8 cellular contexts compared by ENCODE assay signal in genomic region chrX:24242649-24243556, GRCh38.
A peak's percentile ranks its signal among the peaks of the same experiment; 100 is the strongest.
DNase-seq lines count a peak whose midpoint lies in the region; ATAC-seq and TF ChIP-seq lines count a peak whose summit lies in the region.

No MANE protein-coding gene starts in this region.

- H3K4me3 Mint-ChIP-seq in neural progenitor cell, result no peak overlapping the region
- H3K4me3 Mint-ChIP-seq in activated naive CD8-positive, alpha-beta T cell treated with anti-CD3 and anti-CD28 coated beads for 36 hours, result no peak overlapping the region
- H3K4me3 Mint-ChIP-seq in activated CD8-positive, alpha-beta T cell treated with anti-CD3 and anti-CD28 coated beads, Interleukin-2, amount 10 ng/mL, durations not matched to agents 7 days and 5 days, result no peak overlapping the region

- H4K20me1 ChIP-seq in neural progenitor cell (ENCODE audit: low read depth), result no peaks in the 10 kb centered on the region

- peak; percentile 92 for DNase-seq in AG10803 (ENCODE audit: low read depth)
- DNase-seq in astrocyte of the spinal cord (ENCODE audit: low read depth, low spot score), result peak; percentile 79
- no peak for DNase-seq in neural progenitor cell (ENCODE audit: low spot score)
- DNase-seq in GDM1 (lab: John Stamatoyannopoulos, UW), result no peak
- no peak for DNase-seq in activated naive CD8-positive, alpha-beta T cell treated with anti-CD3 and anti-CD28 coated beads for 36 hours
- DNase-seq in activated CD8-positive, alpha-beta T cell treated with anti-CD3 and anti-CD28 coated beads, Interleukin-2, amount 10 ng/mL, durations not matched to agents 7 days and 5 days, result no peak

- H3K36me3 ChIP-seq in neural progenitor cell, result no peaks in the 10 kb centered on the region

- H3K27me3 ChIP-seq in neural progenitor cell, result no peaks in the 10 kb centered on the region

- H3K27me3 Mint-ChIP-seq in neural progenitor cell (ENCODE audit: insufficient read depth, low read depth), result peaks cover 2% of the 10 kb centered on the region
- H3K27me3 Mint-ChIP-seq in activated naive CD8-positive, alpha-beta T cell treated with anti-CD3 and anti-CD28 coated beads for 36 hours, result no peaks in the 10 kb centered on the region
- peaks cover 10% of the 10 kb centered on the region for H3K27me3 Mint-ChIP-seq in activated CD8-positive, alpha-beta T cell treated with anti-CD3 and anti-CD28 coated beads, Interleukin-2, amount 10 ng/mL, durations not matched to agents 7 days and 5 days (ENCODE audit: low read depth)

- H2AFZ ChIP-seq in neural progenitor cell (replicated peaks), result peak overlapping the region; percentile 81

- CTCF ChIA-PET in activated CD8-positive, alpha-beta T cell treated with anti-CD3 and anti-CD28 coated beads, Interleukin-2, amount 10 ng/mL, durations not matched to agents 7 days and 5 days (lab: Charles Lee), result interaction anchor here (0.7 to 2.2 kb wide), 4 partner anchors 17 to 162 kb away, joined by 3 to 12 read pairs (median 5); no protein-coding TSS in a partner anchor

- H3K4me3 ChIP-seq in AG10803 (ENCODE audit: low read length) (no peak overlapping the region), astrocyte of the spinal cord (ENCODE audit: low read depth, low read length) (no peak overlapping the region), neural progenitor cell (no peak overlapping the region)

- no peaks in the 10 kb centered on the region for H3K9me3 ChIP-seq in neural progenitor cell (ENCODE audit: low read depth)

- POLR2A ChIA-PET in activated CD8-positive, alpha-beta T cell treated with anti-CD3 and anti-CD28 coated beads, Interleukin-2, amount 10 ng/mL, durations not matched to agents 7 days and 5 days (lab: Charles Lee), result interaction anchor here (0.6 kb wide), 1 partner anchor 143 kb away, joined by 4 read pairs; no protein-coding TSS in a partner anchor

- H3K27ac ChIP-seq in neural progenitor cell, result no peak overlapping the region

- H3K36me3 Mint-ChIP-seq in neural progenitor cell, result no peaks in the 10 kb centered on the region
- no peaks in the 10 kb centered on the region for H3K36me3 Mint-ChIP-seq in activated naive CD8-positive, alpha-beta T cell treated with anti-CD3 and anti-CD28 coated beads for 36 hours
- H3K36me3 Mint-ChIP-seq in activated CD8-positive, alpha-beta T cell treated with anti-CD3 and anti-CD28 coated beads, Interleukin-2, amount 10 ng/mL, durations not matched to agents 7 days and 5 days (ENCODE audit: low read depth), result no peaks in the 10 kb centered on the region

- H3K27ac Mint-ChIP-seq in neural progenitor cell, result no peak overlapping the region
- H3K27ac Mint-ChIP-seq in activated naive CD8-positive, alpha-beta T cell treated with anti-CD3 and anti-CD28 coated beads for 36 hours, result no peak overlapping the region
- H3K27ac Mint-ChIP-seq in activated CD8-positive, alpha-beta T cell treated with anti-CD3 and anti-CD28 coated beads, Interleukin-2, amount 10 ng/mL, durations not matched to agents 7 days and 5 days, result no peak overlapping the region

- peaks cover 19% of the 10 kb centered on the region for H3K4me1 ChIP-seq in neural progenitor cell

- no peak for TF ChIP-seq CTCF in AG10803 (conservative IDR thresholded peaks at IDR 0.05; ENCODE audit: low read length)
- no peak for TF ChIP-seq CTCF in astrocyte of the spinal cord (IDR thresholded peaks at IDR 0.05; ENCODE audit: low read depth, low read length)
- TF ChIP-seq CTCF in neural progenitor cell (IDR thresholded peaks at IDR 0.05), result no peak

- peaks cover 19% of the 10 kb centered on the region for H3K4me1 Mint-ChIP-seq in neural progenitor cell
- peaks cover 9% of the 10 kb centered on the region for H3K4me1 Mint-ChIP-seq in activated naive CD8-positive, alpha-beta T cell treated with anti-CD3 and anti-CD28 coated beads for 36 hours
- no peaks in the 10 kb centered on the region for H3K4me1 Mint-ChIP-seq in activated CD8-positive, alpha-beta T cell treated with anti-CD3 and anti-CD28 coated beads, Interleukin-2, amount 10 ng/mL, durations not matched to agents 7 days and 5 days (ENCODE audit: low read depth)

- peaks cover 9% of the 10 kb centered on the region for H3F3A ChIP-seq in neural progenitor cell (ENCODE audit: low read depth)

- peaks cover 3% of the 10 kb centered on the region for H3K9me3 Mint-ChIP-seq in neural progenitor cell
- no peaks in the 10 kb centered on the region for H3K9me3 Mint-ChIP-seq in activated naive CD8-positive, alpha-beta T cell treated with anti-CD3 and anti-CD28 coated beads for 36 hours
- H3K9me3 Mint-ChIP-seq in activated CD8-positive, alpha-beta T cell treated with anti-CD3 and anti-CD28 coated beads, Interleukin-2, amount 10 ng/mL, durations not matched to agents 7 days and 5 days (ENCODE audit: insufficient read depth), result no peaks in the 10 kb centered on the region

- ATAC-seq in GM19328 (IDR thresholded peaks at IDR 0.05; ENCODE audit: unreplicated experiment) (peak; percentile 80), HG03159 (IDR thresholded peaks at IDR 0.05; ENCODE audit: unreplicated experiment) (peak; percentile 92)
- no peak for ATAC-seq in activated CD8-positive, alpha-beta T cell treated with anti-CD3 and anti-CD28 coated beads, Interleukin-2, amount 10 ng/mL, durations not matched to agents 7 days and 5 days

- H3K4me2 ChIP-seq in neural progenitor cell, result no peak overlapping the region

- H3K9ac ChIP-seq in neural progenitor cell, result no peak overlapping the region

- in situ Hi-C loops in astrocyte of the spinal cord (cut with HindIII; ENCODE audit: low sequenced_read_pairs), result no loop called here

- H3K79me2 ChIP-seq in neural progenitor cell (ENCODE audit: low read depth), result no peaks in the 10 kb centered on the region

Comparison
In these comparisons a context has a peak if more than half of its experiments do, and no peak if none do; other contexts are left out.
1. DNase-seq: peak in AG10803 (single experiment) and astrocyte of the spinal cord (single experiment); none in neural progenitor cell (single experiment), GDM1 (single experiment), activated naive CD8-positive, alpha-beta T cell treated with anti-CD3 and anti-CD28 coated beads for 36 hours (single experiment) and activated CD8-positive, alpha-beta T cell treated with anti-CD3 and anti-CD28 coated beads, Interleukin-2, amount 10 ng/mL, durations not matched to agents 7 days and 5 days (single experiment).